1 cellular context compared by ENCODE assay signal in the genomic region with DNA sequence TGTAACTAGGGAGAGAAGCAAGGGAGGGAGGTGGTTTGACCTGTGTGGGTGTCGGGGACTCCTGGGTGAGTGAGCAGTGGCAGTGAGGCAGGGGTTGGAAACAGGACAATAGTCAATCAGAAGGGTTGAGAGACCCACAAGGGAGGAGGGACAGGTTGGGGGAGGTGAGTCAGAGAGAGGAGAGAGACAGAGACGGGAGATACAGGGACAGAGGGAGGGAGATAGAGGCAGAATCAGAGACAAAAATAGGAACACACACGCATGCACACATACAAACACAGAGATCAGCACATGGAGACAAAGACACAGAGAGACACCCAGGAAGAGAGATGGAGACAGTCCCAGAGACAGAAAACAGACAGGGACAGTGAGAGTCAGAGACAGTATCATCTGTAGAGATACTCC.
A peak's percentile ranks its signal among the peaks of the same experiment; 100 is the strongest.
TF ChIP-seq lines count a peak whose summit lies in the region.

No MANE protein-coding gene starts in this region.

TF ChIP-seq in K562, 482 proteins besides CTCF, POLR2A, EP300 and RAD21 (continues in another document):
- TF ChIP-seq ARHGAP35 (IDR thresholded peaks at IDR 0.05; ENCODE audit: partially characterized antibody) (peak; percentile 51), KDM1A (IDR thresholded peaks at IDR 0.05) (peak in 1 of 2 experiments; percentile 61; a peak in 2 of 4 replicates), ATF3 (IDR thresholded peaks at IDR 0.05) (peak; percentile 40; the same call in 1 of the 2 replicates), ATF3 (CRISPR knock-in tag; conservative IDR thresholded peaks at IDR 0.05) (no peak), MBD2 (IDR thresholded peaks at IDR 0.05; ENCODE audit: borderline replicate concordance, low read depth) (0 out of 2 replicates have a peak, but pooled peaks have one; percentile 12), MAZ (CRISPR knock-in tag; conservative IDR thresholded peaks at IDR 0.05 in 1 of 2, IDR thresholded peaks at IDR 0.05 in 1 of 2) (0 out of 4 replicates have a peak, but pooled peaks of 1 of the 2 experiments have one; percentile 22), SUPT5H (IDR thresholded peaks at IDR 0.05) (peak; percentile 68), SMARCA5 (IDR thresholded peaks at IDR 0.05) (0 out of 2 replicates have a peak, but pooled peaks have one; percentile 35), ZBTB5 (IDR thresholded peaks at IDR 0.05) (peak; percentile 17; the same call in 1 of the 2 replicates), FOXK2 (conservative IDR thresholded peaks at IDR 0.05 in 1 of 2, IDR thresholded peaks at IDR 0.05 in 1 of 2; ENCODE audit: low read depth in 2 of 2) (0 out of 4 replicates have a peak, but pooled peaks of 1 of the 2 experiments have one; percentile 14), PHF20 (IDR thresholded peaks at IDR 0.05; ENCODE audit: partially characterized antibody) (peak; percentile 23), NCOR1 (IDR thresholded peaks at IDR 0.05) (0 out of 2 replicates have a peak, but pooled peaks have one; percentile 35), SMARCA4 (IDR thresholded peaks at IDR 0.05) (peak; percentile 8), HLTF (IDR thresholded peaks at IDR 0.05) (0 out of 2 replicates have a peak, but pooled peaks have one; percentile 60), DNMT1 (IDR thresholded peaks at IDR 0.05) (no peak), DMBX1 (CRISPR knock-in tag; IDR thresholded peaks at IDR 0.05; ENCODE audit: borderline replicate concordance) (no peak), HBP1 (CRISPR knock-in tag; IDR thresholded peaks at IDR 0.05) (0 out of 2 replicates have a peak, but pooled peaks have one; percentile 62), EGR1 (conservative IDR thresholded peaks at IDR 0.05) (peak; percentile 93), BCOR (IDR thresholded peaks at IDR 0.05) (peak; percentile 32; the same call in 1 of the 2 replicates), SRF (CRISPR knock-in tag; IDR thresholded peaks at IDR 0.05) (no peak), NFRKB (IDR thresholded peaks at IDR 0.05; ENCODE audit: low read depth) (0 out of 2 replicates have a peak, but pooled peaks have one; percentile 35), RFX7 (CRISPR knock-in tag; IDR thresholded peaks at IDR 0.05) (no peak), HDGF (IDR thresholded peaks at IDR 0.05) (peak; percentile 73; the same call in 1 of the 2 replicates), HDAC1 (IDR thresholded peaks at IDR 0.05) (peak in 1 of 2 experiments; percentile 49; a peak in 1 of 4 replicates), THRB (CRISPR knock-in tag; conservative IDR thresholded peaks at IDR 0.05) (peak; percentile 39; the same call in 1 of the 2 replicates), PHF8 (IDR thresholded peaks at IDR 0.05; ENCODE audit: borderline replicate concordance, low read length) (no peak), CBFA2T3 (IDR thresholded peaks at IDR 0.05) (peak; percentile 72), ELF4 (CRISPR knock-in tag; IDR thresholded peaks at IDR 0.05) (peak; percentile 72; the same call in 1 of the 2 replicates), SAFB2 (IDR thresholded peaks at IDR 0.05; ENCODE audit: borderline replicate concordance, low read depth, low read length, severe bottlenecking) (no peak), NFYB (IDR thresholded peaks at IDR 0.05; ENCODE audit: extremely low read depth, insufficient read length) (no peak), TRIM25 (IDR thresholded peaks at IDR 0.05; ENCODE audit: borderline replicate concordance) (peak; percentile 44; the same call in 1 of the 2 replicates), GATAD2A (IDR thresholded peaks at IDR 0.05) (0 out of 2 replicates have a peak, but pooled peaks have one; percentile 40), ZNF407 (IDR thresholded peaks at IDR 0.05; ENCODE audit: low read depth) (0 out of 2 replicates have a peak, but pooled peaks have one; percentile 37), POLR2B (IDR thresholded peaks at IDR 0.05; ENCODE audit: low read depth, partially characterized antibody) (peak; percentile 38), ZNF699 (CRISPR knock-in tag; IDR thresholded peaks at IDR 0.05; ENCODE audit: insufficient replicate concordance) (no peak), TAF15 (IDR thresholded peaks at IDR 0.05; ENCODE audit: low read depth, low read length) (no peak), BRD9 (IDR thresholded peaks at IDR 0.05; ENCODE audit: low read depth, partially characterized antibody) (peak; percentile 80), EHMT2 (IDR thresholded peaks at IDR 0.05) (0 out of 2 replicates have a peak, but pooled peaks have one; percentile 31)
- TF ChIP-seq, protein P1, sequence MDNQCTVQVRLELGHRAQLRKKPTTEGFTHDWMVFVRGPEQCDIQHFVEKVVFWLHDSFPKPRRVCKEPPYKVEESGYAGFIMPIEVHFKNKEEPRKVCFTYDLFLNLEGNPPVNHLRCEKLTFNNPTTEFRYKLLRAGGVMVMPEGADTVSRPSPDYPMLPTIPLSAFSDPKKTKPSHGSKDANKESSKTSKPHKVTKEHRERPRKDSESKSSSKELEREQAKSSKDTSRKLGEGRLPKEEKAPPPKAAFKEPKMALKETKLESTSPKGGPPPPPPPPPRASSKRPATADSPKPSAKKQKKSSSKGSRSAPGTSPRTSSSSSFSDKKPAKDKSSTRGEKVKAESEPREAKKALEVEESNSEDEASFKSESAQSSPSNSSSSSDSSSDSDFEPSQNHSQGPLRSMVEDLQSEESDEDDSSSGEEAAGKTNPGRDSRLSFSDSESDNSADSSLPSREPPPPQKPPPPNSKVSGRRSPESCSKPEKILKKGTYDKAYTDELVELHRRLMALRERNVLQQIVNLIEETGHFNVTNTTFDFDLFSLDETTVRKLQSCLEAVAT (IDR thresholded peaks at IDR 0.05), result peak; percentile 56 to 79; a peak in 3 of 4 replicates
- TF ChIP-seq, protein P2, sequence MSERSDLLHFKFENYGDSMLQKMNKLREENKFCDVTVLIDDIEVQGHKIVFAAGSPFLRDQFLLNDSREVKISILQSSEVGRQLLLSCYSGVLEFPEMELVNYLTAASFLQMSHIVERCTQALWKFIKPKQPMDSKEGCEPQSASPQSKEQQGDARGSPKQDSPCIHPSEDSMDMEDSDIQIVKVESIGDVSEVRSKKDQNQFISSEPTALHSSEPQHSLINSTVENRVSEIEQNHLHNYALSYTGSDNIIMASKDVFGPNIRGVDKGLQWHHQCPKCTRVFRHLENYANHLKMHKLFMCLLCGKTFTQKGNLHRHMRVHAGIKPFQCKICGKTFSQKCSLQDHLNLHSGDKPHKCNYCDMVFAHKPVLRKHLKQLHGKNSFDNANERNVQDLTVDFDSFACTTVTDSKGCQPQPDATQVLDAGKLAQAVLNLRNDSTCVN (CRISPR knock-in tag; IDR thresholded peaks at IDR 0.05), result peak; percentile 73; the same call in 1 of the 2 replicates
